In genomic region chr13:110354715-110355473, GRCh38 we compare ENCODE assay signal across 16 cellular contexts. TPM values are rescaled to one million over a fixed set of nuclear protein-coding genes. Genes with fewer than 3 reads are reported as not detected.
A peak's percentile ranks its signal among the peaks of the same experiment; 100 is the strongest.
DNase-seq lines count a peak whose midpoint lies in the region; ATAC-seq and TF ChIP-seq lines count a peak whose summit lies in the region.
"Had no signal": no experiment of that assay in that cellular context is flagged by ENCODE, and none has a peak within 500 bp of the region (broad histone marks: within the 10 kb centered on the region; RNA-seq: fewer than 3 reads in every experiment).

No MANE protein-coding gene starts in this region.

- H3K36me3 Mint-ChIP-seq in activated naive CD4-positive, alpha-beta T cell treated with anti-CD3 and anti-CD28 coated beads, Interleukin-2, amount 50 U/mL, for 72 hours = no peaks in the 10 kb centered on the region
- H3K36me3 Mint-ChIP-seq in activated naive CD4-positive, alpha-beta T cell treated with anti-CD3 and anti-CD28 coated beads, Interleukin-2, amount 10 ng/mL, durations not matched to agents 7 days and 5 days = no peaks in the 10 kb centered on the region
- H3K36me3 Mint-ChIP-seq in activated CD4-positive, alpha-beta memory T cell treated with anti-CD3 and anti-CD28 coated beads for 36 hours = no peaks in the 10 kb centered on the region

- POLR2A ChIA-PET in activated CD4-positive, alpha-beta memory T cell treated with anti-CD3 and anti-CD28 coated beads for 36 hours (lab: Charles Lee) = interaction anchor here (0.6 kb wide), 1 partner anchor 32 kb away, joined by 3 read pairs; no protein-coding TSS in a partner anchor

- H3K4me3 ChIP-seq in iPS-15b (ENCODE audit: low read depth, low read length) (no peak overlapping the region), transverse colon (no peak overlapping the region), Peyer's patch (no peak overlapping the region)
- H3K4me3 ChIP-seq: lung had no signal

- no peak overlapping the region for H3K4me3 Mint-ChIP-seq in activated naive CD4-positive, alpha-beta T cell treated with anti-CD3 and anti-CD28 coated beads, Interleukin-2, amount 10 ng/mL, durations not matched to agents 7 days and 5 days
- H3K4me3 Mint-ChIP-seq in activated CD4-positive, alpha-beta memory T cell treated with anti-CD3 and anti-CD28 coated beads for 36 hours = no peak overlapping the region
- H3K4me3 Mint-ChIP-seq: brain had no signal

- peak overlapping the region; percentile 37 for H3K9ac ChIP-seq in iPS-15b (ENCODE audit: low read depth, low read length)

- TF ChIP-seq EP300 in transverse colon (IDR thresholded peaks at IDR 0.05; ENCODE audit: low read depth) = no peak

- no peaks in the 10 kb centered on the region for H3K9me3 Mint-ChIP-seq in activated naive CD4-positive, alpha-beta T cell treated with anti-CD3 and anti-CD28 coated beads, Interleukin-2, amount 50 U/mL, for 72 hours
- H3K9me3 Mint-ChIP-seq in activated naive CD4-positive, alpha-beta T cell treated with anti-CD3 and anti-CD28 coated beads, Interleukin-2, amount 10 ng/mL, durations not matched to agents 7 days and 5 days = no peaks in the 10 kb centered on the region
- no peaks in the 10 kb centered on the region for H3K9me3 Mint-ChIP-seq in activated CD4-positive, alpha-beta memory T cell treated with anti-CD3 and anti-CD28 coated beads for 36 hours
- H3K9me3 Mint-ChIP-seq: brain had no signal

- peak overlapping the region; percentile 69 to 87 (median 84) for H3K27ac ChIP-seq in transverse colon
- peak overlapping the region in 2 of 4 donors; percentile 30 to 35 for H3K27ac ChIP-seq in Peyer's patch

- TF ChIP-seq CTCF in transverse colon (IDR thresholded peaks at IDR 0.05) = no peak
- TF ChIP-seq CTCF in Peyer's patch (IDR thresholded peaks at IDR 0.05) = no peak

- 22 to 53% methylated on average over 3 to 5 of the region's 5 CpGs for WGBS in transverse colon (ENCODE audit: low coverage in 1 of 2), 2 donors

- CTCF ChIA-PET in activated naive CD4-positive, alpha-beta T cell treated with anti-CD3 and anti-CD28 coated beads, Interleukin-2, amount 10 ng/mL, durations not matched to agents 7 days and 5 days (lab: Charles Lee) = interaction anchor here (1.2 kb wide), 1 partner anchor 12 kb away, joined by 3 read pairs; no protein-coding TSS in a partner anchor
- CTCF ChIA-PET in activated CD4-positive, alpha-beta memory T cell treated with anti-CD3 and anti-CD28 coated beads for 36 hours (lab: Charles Lee) = interaction anchor here (1.5 kb wide), 1 partner anchor 10 kb away, joined by 3 read pairs; no protein-coding TSS in a partner anchor

- H3K9me3 ChIP-seq in iPS-15b (ENCODE audit: control insufficient read depth, insufficient read depth, low read length) = no peaks in the 10 kb centered on the region
- H3K9me3 ChIP-seq in transverse colon = no peaks in the 10 kb centered on the region
- no peaks in the 10 kb centered on the region for H3K9me3 ChIP-seq in Peyer's patch

- no peak for DNase-seq in activated naive CD4-positive, alpha-beta T cell treated with anti-CD3 and anti-CD28 coated beads, Interleukin-2, amount 50 U/mL, for 72 hours (ENCODE audit: low spot score in 2 of 2)
- DNase-seq in activated naive CD4-positive, alpha-beta T cell treated with anti-CD3 and anti-CD28 coated beads, Interleukin-2, amount 10 ng/mL, durations not matched to agents 7 days and 5 days = no peak
- DNase-seq in RPMI7951 (ENCODE audit: low read depth) = peak; percentile 16
- no peak for DNase-seq in transverse colon
- DNase-seq in nucleus accumbens (lab: John Stamatoyannopoulos, UW) = no peak
- no peak for DNase-seq in activated CD4-positive, alpha-beta memory T cell treated with anti-CD3 and anti-CD28 coated beads for 36 hours
- DNase-seq in Peyer's patch = no peak
- DNase-seq: activated CD8-positive, alpha-beta memory T cell treated with anti-CD3 and anti-CD28 coated beads for 24 hours; activated gamma-delta T cell treated with Interleukin-2 at 50 U/mL for 16 hours; effector CD8-positive, alpha-beta T cell; NCI-H2171; stimulated activated naive CD4-positive, alpha-beta T cell treated with Interleukin-2 at 50 U/mL for 16 hours; T1000 had no signal

- no peaks in the 10 kb centered on the region for H3K4me1 Mint-ChIP-seq in activated naive CD4-positive, alpha-beta T cell treated with anti-CD3 and anti-CD28 coated beads, Interleukin-2, amount 10 ng/mL, durations not matched to agents 7 days and 5 days
- no peaks in the 10 kb centered on the region for H3K4me1 Mint-ChIP-seq in activated CD4-positive, alpha-beta memory T cell treated with anti-CD3 and anti-CD28 coated beads for 36 hours (ENCODE audit: low read depth)

- peak; percentile 50 to 82 for ATAC-seq in activated naive CD4-positive, alpha-beta T cell treated with anti-CD3 and anti-CD28 coated beads, Interleukin-2, amount 50 U/mL, for 72 hours

- H3K27me3 ChIP-seq in iPS-15b (ENCODE audit: control insufficient read depth, insufficient read depth, low read length) (no peaks in the 10 kb centered on the region), transverse colon (no peaks in the 10 kb centered on the region), Peyer's patch (no peaks in the 10 kb centered on the region)

- H3K4me1 ChIP-seq in iPS-15b (ENCODE audit: control insufficient read depth, insufficient read depth, low read length) = peaks cover 9% of the 10 kb centered on the region
- peaks cover 22 to 37% (median 25%) of the 10 kb centered on the region in 4 donors for H3K4me1 ChIP-seq in transverse colon
- H3K4me1 ChIP-seq in Peyer's patch = peaks cover 0 to 31% (median 0%) of the 10 kb centered on the region in 4 donors

- no peak overlapping the region for H3K27ac Mint-ChIP-seq in activated naive CD4-positive, alpha-beta T cell treated with anti-CD3 and anti-CD28 coated beads, Interleukin-2, amount 50 U/mL, for 72 hours
- H3K27ac Mint-ChIP-seq in activated naive CD4-positive, alpha-beta T cell treated with anti-CD3 and anti-CD28 coated beads, Interleukin-2, amount 10 ng/mL, durations not matched to agents 7 days and 5 days = no peak overlapping the region
- no peak overlapping the region for H3K27ac Mint-ChIP-seq in activated CD4-positive, alpha-beta memory T cell treated with anti-CD3 and anti-CD28 coated beads for 36 hours

- in situ Hi-C loops in transverse colon (cut with MboI; ENCODE audit: low pct_ligation_motif_present in 1 of 4, low pct_unique_long_range_greater_than_20kb in 1 of 4, low sequenced_read_pairs in 3 of 4) = no loop called here

- TF ChIP-seq POLR2A in transverse colon (IDR thresholded peaks at IDR 0.05) (no peak), Peyer's patch (IDR thresholded peaks at IDR 0.05) (no peak)

- peaks cover 9% of the 10 kb centered on the region for H3K27me3 Mint-ChIP-seq in activated naive CD4-positive, alpha-beta T cell treated with anti-CD3 and anti-CD28 coated beads, Interleukin-2, amount 10 ng/mL, durations not matched to agents 7 days and 5 days
- peaks cover 2% of the 10 kb centered on the region for H3K27me3 Mint-ChIP-seq in activated CD4-positive, alpha-beta memory T cell treated with anti-CD3 and anti-CD28 coated beads for 36 hours
- H3K27me3 Mint-ChIP-seq: brain had no signal

- intact Hi-C loops in transverse colon (cut with DNase I; ENCODE audit: low total_unique reads) = loop anchor here (5.0 kb wide), 2 partner anchors 42 to 673 kb away; no protein-coding TSS in a partner anchor
- intact Hi-C loops in activated CD4-positive, alpha-beta memory T cell treated with anti-CD3 and anti-CD28 coated beads for 36 hours (cut with micrococcal nuclease) = no loop called here

- H3K36me3 ChIP-seq in iPS-15b (ENCODE audit: control insufficient read depth, insufficient read depth, low read length) (no peaks in the 10 kb centered on the region), transverse colon (no peaks in the 10 kb centered on the region), Peyer's patch (peaks cover 0 to 6% (median 0%) of the 10 kb centered on the region in 3 donors)

RNA-seq across cellular contexts. Expression of gene COL4A2, which starts 47.8 kb away (rescaled TPM):
- under 1 TPM in 1 of 2 donors, not detected in 1; 0.84 TPM for total RNA-seq in activated naive CD4-positive, alpha-beta T cell treated with anti-CD3 and anti-CD28 coated beads, Interleukin-2, amount 50 U/mL, for 72 hours
- 181 and 212 TPM in 2 replicates for total RNA-seq in RPMI7951 (2014; rRNA removed; shearing (Covaris generic))
- 100 to 1,000 TPM in 2 of 4 donors, 10 to 100 TPM in 2; 75.1 to 322 (median 115) TPM for total RNA-seq in transverse colon
- total RNA-seq in activated CD4-positive, alpha-beta memory T cell treated with anti-CD3 and anti-CD28 coated beads for 36 hours = not detected
- total RNA-seq in Peyer's patch = 100 to 1,000 TPM in 2 of 4 donors, 10 to 100 TPM in 2; 56.6 to 139 (median 89.1) TPM

RNA-seq across cellular contexts. Expression of gene COL4A1, which starts 47.9 kb away (rescaled TPM):
- total RNA-seq in activated naive CD4-positive, alpha-beta T cell treated with anti-CD3 and anti-CD28 coated beads, Interleukin-2, amount 50 U/mL, for 72 hours = under 1 TPM in 1 of 2 donors, not detected in 1; 0.14 TPM
- total RNA-seq in RPMI7951 (2014; rRNA removed; shearing (Covaris generic)) = 207 and 209 TPM in 2 replicates
- 100 to 1,000 TPM in 2 of 4 donors, 10 to 100 TPM in 2; 46.4 to 180 (median 99.2) TPM for total RNA-seq in transverse colon
- not detected for total RNA-seq in activated CD4-positive, alpha-beta memory T cell treated with anti-CD3 and anti-CD28 coated beads for 36 hours
- total RNA-seq in Peyer's patch = 10 to 100 TPM; 28.0 to 69.3 (median 36.3) TPM

Comparison
In these comparisons a context has a peak if more than half of its experiments do, and no peak if none do; other contexts are left out.
1. RNA of gene COL4A2, which starts 47.8 kb away (total RNA-seq): 181 to 212 TPM in RPMI7951, 75.1 to 322 TPM in transverse colon and 56.6 to 139 TPM in Peyer's patch; 0.84 TPM in activated naive CD4-positive, alpha-beta T cell treated with anti-CD3 and anti-CD28 coated beads, Interleukin-2, amount 50 U/mL, for 72 hours and not detected in activated CD4-positive, alpha-beta memory T cell treated with anti-CD3 and anti-CD28 coated beads for 36 hours; every median in the first group is over 10 times any median in the second.
2. RNA of gene COL4A1, which starts 47.9 kb away (total RNA-seq): 207 to 209 TPM in RPMI7951, 46.4 to 180 TPM in transverse colon and 28.0 to 69.3 TPM in Peyer's patch; 0.14 TPM in activated naive CD4-positive, alpha-beta T cell treated with anti-CD3 and anti-CD28 coated beads, Interleukin-2, amount 50 U/mL, for 72 hours and not detected in activated CD4-positive, alpha-beta memory T cell treated with anti-CD3 and anti-CD28 coated beads for 36 hours; every median in the first group is over 10 times any median in the second.